Comparison of ENCODE assay signal across 8 cellular contexts in the genomic region with DNA sequence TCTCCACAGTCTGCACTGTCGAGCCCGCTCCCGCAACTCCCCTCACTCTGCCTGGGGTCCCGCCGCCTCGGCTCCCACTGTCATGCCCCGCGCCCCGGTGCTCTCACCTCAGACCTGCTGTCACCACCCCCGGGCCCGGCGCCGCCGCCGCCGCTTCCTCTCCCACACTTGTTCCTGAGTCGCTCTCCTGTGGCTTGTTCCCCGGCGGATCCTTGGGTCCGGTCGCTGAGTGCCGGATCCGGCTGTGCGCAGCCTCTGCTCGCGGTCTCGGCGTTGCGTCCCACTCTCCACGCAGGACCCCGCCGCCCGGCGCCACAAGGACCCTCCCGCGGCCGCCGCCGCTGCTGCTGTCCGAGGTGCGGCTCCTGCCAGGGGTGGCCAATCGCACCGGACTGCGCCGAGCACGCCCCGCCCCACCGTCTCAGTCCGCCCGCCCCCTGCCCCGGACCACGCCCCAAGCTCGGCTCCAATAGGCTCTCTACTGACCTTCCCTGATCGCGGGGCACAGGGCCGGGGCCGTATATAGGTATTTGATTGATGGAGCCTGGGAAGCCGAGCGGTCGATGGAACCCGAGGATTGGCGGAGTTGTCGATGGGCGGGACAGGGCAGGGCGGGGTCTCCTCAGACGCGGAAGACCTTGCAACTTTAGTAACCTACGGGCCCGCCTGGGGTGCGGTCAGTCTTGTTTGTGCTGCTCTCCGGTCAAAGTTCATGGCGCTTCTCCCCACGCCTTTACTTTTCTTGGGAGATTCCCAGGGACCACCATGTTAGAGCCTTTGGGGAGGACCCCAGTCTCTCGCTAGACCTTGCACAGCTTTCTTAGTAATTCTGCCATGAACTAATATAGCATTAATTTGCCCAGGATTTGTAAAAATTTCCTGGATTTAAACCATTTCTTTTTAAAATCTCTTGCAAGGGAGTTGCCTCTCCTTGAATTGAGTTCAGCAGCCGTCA. TPM values are rescaled to one million over a fixed set of nuclear protein-coding genes. Genes with fewer than 3 reads are reported as not detected.
DNase-seq lines count a peak whose midpoint lies in the region; ATAC-seq and TF ChIP-seq lines count a peak whose summit lies in the region.

A gene (minus strand): TSS at position 367 of the 955 bp plus-strand sequence. CDS start 117,340 bp downstream, outside the sequence.

- no peaks in the 10 kb centered on the region for H3K9me2 ChIP-seq in SK-N-SH

- POLR2A ChIA-PET in SK-N-SH (lab: Yijun Ruan, JAX), result interaction anchor here (0.6 to 0.9 kb wide), 2 partner anchors 183 to 1296 kb away, joined by 3 read pairs; a partner anchor contains a TSS

- no peak for TF ChIP-seq RAD21 in SK-N-SH (IDR thresholded peaks at IDR 0.05; ENCODE audit: low read length)

- WGBS in SK-N-SH (ENCODE audit: low lambda C conversion rate), result 1% methylated on average over 55 of the region's 75 CpGs
- under 1% methylated on average over 30 of the region's 75 CpGs for WGBS in suprapubic skin

- no peaks in the 10 kb centered on the region for H3K27me3 ChIP-seq in SK-N-SH (ENCODE audit: insufficient read depth)
- no peaks in the 10 kb centered on the region for H3K27me3 ChIP-seq in suprapubic skin

- CTCF ChIA-PET in SK-N-SH (lab: Yijun Ruan, JAX), result interaction anchor here (0.9 to 7.8 kb wide), 4 partner anchors 189 to 309 kb away, joined by 3 to 267 read pairs (median 41); no protein-coding TSS in a partner anchor

- peaks cover 8% of the 10 kb centered on the region for H3F3A ChIP-seq in SK-N-SH (replicated peaks; ENCODE audit: insufficient read depth)

- peak within 1 kb of the TSS; percentile 71 to 76 for H3K27ac ChIP-seq in SK-N-SH (ENCODE audit: low read depth in 2 of 2, low read length in 1 of 2)
- peak within 1 kb of the TSS; percentile 92 for H3K27ac ChIP-seq in suprapubic skin

- TF ChIP-seq POLR2A in suprapubic skin (IDR thresholded peaks at IDR 0.05), result peak in 1 of 2 donors; percentile 77

- H3K4me1 ChIP-seq in SK-N-SH (ENCODE audit: control insufficient read depth in 1 of 2, insufficient read depth in 2 of 2, low read depth in 1 of 2, low read length in 1 of 2) (peaks cover 9 to 22% of the 10 kb centered on the region in 2 experiments; a peak in 3 of 4 replicates), suprapubic skin (peaks cover 57% of the 10 kb centered on the region)

- no peak for TF ChIP-seq CTCF in SK-N-SH (IDR thresholded peaks at IDR 0.05)
- TF ChIP-seq CTCF in suprapubic skin (IDR thresholded peaks at IDR 0.05), result no peak

- H3K79me2 ChIP-seq in SK-N-SH (ENCODE audit: insufficient read depth), result peaks cover 63% of the 10 kb centered on the region

- H3K4me3 ChIP-seq in SK-N-SH (ENCODE audit: low read depth in 2 of 2, low read length in 1 of 2) (peak within 1 kb of the TSS; percentile 74 to 91), suprapubic skin (peak within 1 kb of the TSS; percentile 89)

- H3K36me3 ChIP-seq in SK-N-SH (replicated peaks in 1 of 2; ENCODE audit: control insufficient read depth in 1 of 2, insufficient read depth in 2 of 2, low read length in 1 of 2), result no peaks in the 10 kb centered on the region
- H3K36me3 ChIP-seq in suprapubic skin, result no peaks in the 10 kb centered on the region

- TF ChIP-seq EP300 in SK-N-SH (IDR thresholded peaks at IDR 0.05; ENCODE audit: borderline replicate concordance in 1 of 2, low read depth in 1 of 2, low read length in 1 of 2), result no peak
- TF ChIP-seq EP300 in suprapubic skin (IDR thresholded peaks at IDR 0.05), result no peak

- no peaks in the 10 kb centered on the region; the same call in 1 of the 2 replicates for H4K20me1 ChIP-seq in SK-N-SH (ENCODE audit: insufficient read depth)

- peak; percentile 80 for ATAC-seq in HG02571 (IDR thresholded peaks at IDR 0.05; ENCODE audit: unreplicated experiment)

- H3K9me3 ChIP-seq in SK-N-SH (no peaks in the 10 kb centered on the region), suprapubic skin (no peaks in the 10 kb centered on the region)

- H2AFZ ChIP-seq in SK-N-SH (ENCODE audit: low read depth), result peak within 1 kb of the TSS; percentile 70

- H3K4me2 ChIP-seq in SK-N-SH, result peak within 1 kb of the TSS; percentile 93

- peak within 1 kb of the TSS; percentile 79 for H3K9ac ChIP-seq in SK-N-SH

- DNase-seq in GM04504 (ENCODE audit: low read depth) (peak; percentile 98), NCI-H1048 (lab: John Stamatoyannopoulos, UW) (peak; percentile 91), SK-N-SH (peak; percentile 97), germinal center (ENCODE audit: low spot score) (peak; percentile 95), nucleus accumbens (lab: John Stamatoyannopoulos, UW) (peak; percentile 85 to 99 (median 98)), suprapubic skin (ENCODE audit: low spot score in 2 of 2) (peak; percentile 100)
- peak; percentile 96 for DNase-seq in activated naive CD4-positive, alpha-beta T cell treated with anti-CD3 and anti-CD28 coated beads, Interleukin-2, amount 50 U/mL, for 16 hours

TF ChIP-seq in SK-N-SH, 30 proteins besides CTCF, POLR2A, EP300 and RAD21 (continues in another document):
- no peak for TF ChIP-seq GABPA (IDR thresholded peaks at IDR 0.05; ENCODE audit: low read depth)
- TF ChIP-seq ELF1 (IDR thresholded peaks at IDR 0.05), result peak; percentile 96
- TF ChIP-seq FOXJ3 (CRISPR knock-in tag; IDR thresholded peaks at IDR 0.05), result no peak
- TF ChIP-seq, protein P1, sequence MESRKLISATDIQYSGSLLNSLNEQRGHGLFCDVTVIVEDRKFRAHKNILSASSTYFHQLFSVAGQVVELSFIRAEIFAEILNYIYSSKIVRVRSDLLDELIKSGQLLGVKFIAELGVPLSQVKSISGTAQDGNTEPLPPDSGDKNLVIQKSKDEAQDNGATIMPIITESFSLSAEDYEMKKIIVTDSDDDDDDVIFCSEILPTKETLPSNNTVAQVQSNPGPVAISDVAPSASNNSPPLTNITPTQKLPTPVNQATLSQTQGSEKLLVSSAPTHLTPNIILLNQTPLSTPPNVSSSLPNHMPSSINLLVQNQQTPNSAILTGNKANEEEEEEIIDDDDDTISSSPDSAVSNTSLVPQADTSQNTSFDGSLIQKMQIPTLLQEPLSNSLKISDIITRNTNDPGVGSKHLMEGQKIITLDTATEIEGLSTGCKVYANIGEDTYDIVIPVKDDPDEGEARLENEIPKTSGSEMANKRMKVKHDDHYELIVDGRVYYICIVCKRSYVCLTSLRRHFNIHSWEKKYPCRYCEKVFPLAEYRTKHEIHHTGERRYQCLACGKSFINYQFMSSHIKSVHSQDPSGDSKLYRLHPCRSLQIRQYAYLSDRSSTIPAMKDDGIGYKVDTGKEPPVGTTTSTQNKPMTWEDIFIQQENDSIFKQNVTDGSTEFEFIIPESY (IDR thresholded peaks at IDR 0.05; ENCODE audit: borderline replicate concordance, low read depth), result 0 out of 2 replicates have a peak, but pooled peaks have one; percentile 36
- no peak for TF ChIP-seq SIN3A (IDR thresholded peaks at IDR 0.05; ENCODE audit: borderline replicate concordance, low read depth, low read length)
- TF ChIP-seq, protein P2, sequence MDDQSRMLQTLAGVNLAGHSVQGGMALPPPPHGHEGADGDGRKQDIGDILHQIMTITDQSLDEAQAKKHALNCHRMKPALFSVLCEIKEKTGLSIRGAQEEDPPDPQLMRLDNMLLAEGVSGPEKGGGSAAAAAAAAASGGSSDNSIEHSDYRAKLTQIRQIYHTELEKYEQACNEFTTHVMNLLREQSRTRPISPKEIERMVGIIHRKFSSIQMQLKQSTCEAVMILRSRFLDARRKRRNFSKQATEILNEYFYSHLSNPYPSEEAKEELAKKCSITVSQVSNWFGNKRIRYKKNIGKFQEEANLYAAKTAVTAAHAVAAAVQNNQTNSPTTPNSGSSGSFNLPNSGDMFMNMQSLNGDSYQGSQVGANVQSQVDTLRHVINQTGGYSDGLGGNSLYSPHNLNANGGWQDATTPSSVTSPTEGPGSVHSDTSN (IDR thresholded peaks at IDR 0.05), result peak; percentile 27; the same call in 1 of the 2 replicates
- TF ChIP-seq JUND (IDR thresholded peaks at IDR 0.05), result no peak
- peak; percentile 46; the same call in 1 of the 2 replicates for TF ChIP-seq RFX5 (IDR thresholded peaks at IDR 0.05; ENCODE audit: low read length)
- no peak for TF ChIP-seq EZH2phosphoT487 (IDR thresholded peaks at IDR 0.05; ENCODE audit: borderline replicate concordance, low read depth)
- TF ChIP-seq, protein P3, sequence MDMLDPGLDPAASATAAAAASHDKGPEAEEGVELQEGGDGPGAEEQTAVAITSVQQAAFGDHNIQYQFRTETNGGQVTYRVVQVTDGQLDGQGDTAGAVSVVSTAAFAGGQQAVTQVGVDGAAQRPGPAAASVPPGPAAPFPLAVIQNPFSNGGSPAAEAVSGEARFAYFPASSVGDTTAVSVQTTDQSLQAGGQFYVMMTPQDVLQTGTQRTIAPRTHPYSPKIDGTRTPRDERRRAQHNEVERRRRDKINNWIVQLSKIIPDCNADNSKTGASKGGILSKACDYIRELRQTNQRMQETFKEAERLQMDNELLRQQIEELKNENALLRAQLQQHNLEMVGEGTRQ (IDR thresholded peaks at IDR 0.05; ENCODE audit: borderline replicate concordance, low read depth, low read length), result no peak
- TF ChIP-seq TAF1 (IDR thresholded peaks at IDR 0.05; ENCODE audit: borderline replicate concordance, low read depth, low read length), result peak; percentile 92
- no peak for TF ChIP-seq GATA2 (CRISPR knock-in tag; IDR thresholded peaks at IDR 0.05)
- peak; percentile 73; the same call in 1 of the 2 replicates for TF ChIP-seq YY1 (IDR thresholded peaks at IDR 0.05; ENCODE audit: low read depth)
- peak; percentile 75; the same call in 1 of the 2 replicates for TF ChIP-seq MXI1 (IDR thresholded peaks at IDR 0.05; ENCODE audit: low read depth, low read length)
- TF ChIP-seq RCOR1 (IDR thresholded peaks at IDR 0.05; ENCODE audit: low read length), result 0 out of 2 replicates have a peak, but pooled peaks have one; percentile 37
- TF ChIP-seq, protein P4, sequence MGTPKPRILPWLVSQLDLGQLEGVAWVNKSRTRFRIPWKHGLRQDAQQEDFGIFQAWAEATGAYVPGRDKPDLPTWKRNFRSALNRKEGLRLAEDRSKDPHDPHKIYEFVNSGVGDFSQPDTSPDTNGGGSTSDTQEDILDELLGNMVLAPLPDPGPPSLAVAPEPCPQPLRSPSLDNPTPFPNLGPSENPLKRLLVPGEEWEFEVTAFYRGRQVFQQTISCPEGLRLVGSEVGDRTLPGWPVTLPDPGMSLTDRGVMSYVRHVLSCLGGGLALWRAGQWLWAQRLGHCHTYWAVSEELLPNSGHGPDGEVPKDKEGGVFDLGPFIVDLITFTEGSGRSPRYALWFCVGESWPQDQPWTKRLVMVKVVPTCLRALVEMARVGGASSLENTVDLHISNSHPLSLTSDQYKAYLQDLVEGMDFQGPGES (IDR thresholded peaks at IDR 0.05; ENCODE audit: low read depth, low read length), result 0 out of 2 replicates have a peak, but pooled peaks have one; percentile 11
- TF ChIP-seq, protein P5, sequence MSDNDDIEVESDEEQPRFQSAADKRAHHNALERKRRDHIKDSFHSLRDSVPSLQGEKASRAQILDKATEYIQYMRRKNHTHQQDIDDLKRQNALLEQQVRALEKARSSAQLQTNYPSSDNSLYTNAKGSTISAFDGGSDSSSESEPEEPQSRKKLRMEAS (IDR thresholded peaks at IDR 0.05; ENCODE audit: low read depth), result peak; percentile 47

RNA-seq across cellular contexts. Expression of the gene that starts here (rescaled TPM):
- polyA plus RNA-seq in SK-N-SH (2012; rRNA removed), result 18.1 and 20.6 TPM in 2 replicates
- polyA plus RNA-seq in SK-N-SH (2012; cell fraction: cytosol; rRNA removed), result 23.6 and 26.1 TPM in 2 replicates
- polyA plus RNA-seq in SK-N-SH (2012; cell fraction: nucleus; rRNA removed), result 24.4 and 31.0 TPM in 2 replicates
- 10 to 100 TPM; 22.7 to 61.7 (median 38.8) TPM for total RNA-seq in suprapubic skin

Comparison
In these comparisons a context has a peak if more than half of its experiments do, and no peak if none do; other contexts are left out.
1. Peak in every context shown above with its lines: DNase-seq, ATAC-seq, H3K4me3 ChIP-seq and H3K27ac ChIP-seq.